19 cellular contexts compared by ENCODE assay signal in genomic region chr4:153509724-153510123, GRCh38. TPM values are rescaled to one million over a fixed set of nuclear protein-coding genes. Genes with fewer than 3 reads are reported as not detected.
DNase-seq lines count a peak whose midpoint lies in the region; ATAC-seq and TF ChIP-seq lines count a peak whose summit lies in the region.
"Had no signal": no experiment of that assay in that cellular context is flagged by ENCODE, and none has a peak within 500 bp of the region (broad histone marks: within the 10 kb centered on the region; RNA-seq: fewer than 3 reads in every experiment).

No MANE protein-coding gene starts in this region.

- H3K27ac Mint-ChIP-seq in naive thymus-derived CD4-positive, alpha-beta T cell = peak overlapping the region in 7 of 9 donors; percentile 24 to 81 (median 60)
- H3K27ac Mint-ChIP-seq in activated T-helper 1 cell treated with anti-CD3 and anti-CD28 coated beads, Interleukin-12 subunit alpha, Interleukin-12 subunit beta, Interleukin-2, Interleukin-4 antibody, amounts not matched to agents 30 ng/mL and 10 ng/mL and 1 ng/mL, durations not matched to agents 14 hours and 24 hours and 36 hours = no peak overlapping the region
- H3K27ac Mint-ChIP-seq in mesothelial cell of epicardium = no peak overlapping the region
- H3K27ac Mint-ChIP-seq: activated CD4-positive, alpha-beta T cell treated with anti-CD3 and anti-CD28 coated beads, Interleukin-2, amount 10 ng/mL, durations not matched to agents 7 days and 5 days had no signal

- peaks cover 0 to 18% (median 5%) of the 10 kb centered on the region in 3 experiments for H3K36me3 ChIP-seq in naive thymus-derived CD4-positive, alpha-beta T cell (ENCODE audit: control insufficient read depth in 2 of 3, insufficient read depth in 3 of 3, low read length in 3 of 3)
- H3K36me3 ChIP-seq: adrenal gland had no signal

- CTCF ChIA-PET in naive thymus-derived CD4-positive, alpha-beta T cell (lab: Charles Lee) = no interaction called here

- H3K27me3 Mint-ChIP-seq in naive thymus-derived CD4-positive, alpha-beta T cell = no peaks in the 10 kb centered on the region
- H3K27me3 Mint-ChIP-seq in activated T-helper 1 cell treated with anti-CD3 and anti-CD28 coated beads, Interleukin-12 subunit alpha, Interleukin-12 subunit beta, Interleukin-2, Interleukin-4 antibody, amounts not matched to agents 30 ng/mL and 10 ng/mL and 1 ng/mL, durations not matched to agents 14 hours and 24 hours and 36 hours (ENCODE audit: insufficient read depth) = no peaks in the 10 kb centered on the region
- H3K27me3 Mint-ChIP-seq in mesothelial cell of epicardium (ENCODE audit: low read depth) = no peaks in the 10 kb centered on the region
- H3K27me3 Mint-ChIP-seq: activated CD4-positive, alpha-beta T cell treated with anti-CD3 and anti-CD28 coated beads, Interleukin-2, amount 10 ng/mL, durations not matched to agents 7 days and 5 days; CD8-positive, alpha-beta memory T cell had no signal

- POLR2A ChIA-PET in naive thymus-derived CD4-positive, alpha-beta T cell (lab: Charles Lee) = interaction anchor here (0.7 to 1.9 kb wide), 5 partner anchors 9 to 139 kb away, joined by 3 to 6 read pairs (median 5); no protein-coding TSS in a partner anchor

- no peaks in the 10 kb centered on the region for H3K27me3 ChIP-seq in naive thymus-derived CD4-positive, alpha-beta T cell (ENCODE audit: control insufficient read depth in 2 of 2, insufficient read depth in 2 of 2, low read length in 2 of 2)
- H3K27me3 ChIP-seq: adrenal gland had no signal

- peaks cover 6 to 59% (median 40%) of the 10 kb centered on the region in 5 donors for H3K36me3 Mint-ChIP-seq in naive thymus-derived CD4-positive, alpha-beta T cell
- H3K36me3 Mint-ChIP-seq in activated T-helper 1 cell treated with anti-CD3 and anti-CD28 coated beads, Interleukin-12 subunit alpha, Interleukin-12 subunit beta, Interleukin-2, Interleukin-4 antibody, amounts not matched to agents 30 ng/mL and 10 ng/mL and 1 ng/mL, durations not matched to agents 14 hours and 24 hours and 36 hours (ENCODE audit: low read depth) = peaks cover 39% of the 10 kb centered on the region
- peaks cover 7% of the 10 kb centered on the region for H3K36me3 Mint-ChIP-seq in mesothelial cell of epicardium

- H3K9me3 ChIP-seq in naive thymus-derived CD4-positive, alpha-beta T cell (ENCODE audit: control insufficient read depth in 2 of 3, low read length in 3 of 3) = no peaks in the 10 kb centered on the region
- H3K9me3 ChIP-seq: adrenal gland, SK-N-SH had no signal

- no peak overlapping the region for H3K27ac ChIP-seq in naive thymus-derived CD4-positive, alpha-beta T cell (ENCODE audit: low read depth, low read length)
- H3K27ac ChIP-seq: adrenal gland, PC-9 had no signal

- no peak for TF ChIP-seq CTCF in mesothelial cell of epicardium (IDR thresholded peaks at IDR 0.05; ENCODE audit: unreplicated experiment)

- intact Hi-C loops in naive thymus-derived CD4-positive, alpha-beta T cell (cut with micrococcal nuclease) = no loop called here
- intact Hi-C loops in activated T-helper 1 cell treated with anti-CD3 and anti-CD28 coated beads, Interleukin-12 subunit alpha, Interleukin-12 subunit beta, Interleukin-2, Interleukin-4 antibody, amounts not matched to agents 30 ng/mL and 10 ng/mL and 1 ng/mL, durations not matched to agents 14 hours and 24 hours and 36 hours (cut with micrococcal nuclease) = no loop called here

- H3K4me1 ChIP-seq in naive thymus-derived CD4-positive, alpha-beta T cell (ENCODE audit: control insufficient read depth in 2 of 2, insufficient read depth in 2 of 2, low read length in 2 of 2) = peaks cover 0 to 46% of the 10 kb centered on the region in 2 donors

- peak overlapping the region in 2 of 10 donors; percentile 21 for H3K4me3 Mint-ChIP-seq in naive thymus-derived CD4-positive, alpha-beta T cell
- no peak overlapping the region for H3K4me3 Mint-ChIP-seq in activated T-helper 1 cell treated with anti-CD3 and anti-CD28 coated beads, Interleukin-12 subunit alpha, Interleukin-12 subunit beta, Interleukin-2, Interleukin-4 antibody, amounts not matched to agents 30 ng/mL and 10 ng/mL and 1 ng/mL, durations not matched to agents 14 hours and 24 hours and 36 hours
- no peak overlapping the region for H3K4me3 Mint-ChIP-seq in mesothelial cell of epicardium
- H3K4me3 Mint-ChIP-seq: activated CD4-positive, alpha-beta T cell treated with anti-CD3 and anti-CD28 coated beads, Interleukin-2, amount 10 ng/mL, durations not matched to agents 7 days and 5 days; CD8-positive, alpha-beta memory T cell; neural crest cell had no signal

- H3K4me3 ChIP-seq in naive thymus-derived CD4-positive, alpha-beta T cell (ENCODE audit: low read length) = no peak overlapping the region
- H3K4me3 ChIP-seq: adrenal gland, PC-9 had no signal

- DNase-seq in NCI-H146 (lab: John Stamatoyannopoulos, UW) = peak; percentile 16
- no peak for DNase-seq in NCI-H146 treated with DMSO at 0.1 percent for 48 hours (lab: John Stamatoyannopoulos, UW; ENCODE audit: unreplicated experiment)
- DNase-seq in DMS153 (lab: John Stamatoyannopoulos, UW) = peak; percentile 41
- peak; percentile 21 for DNase-seq in SW480 (ENCODE audit: low spot score)
- no peak for DNase-seq in naive thymus-derived CD4-positive, alpha-beta T cell
- DNase-seq in activated T-helper 1 cell treated with anti-CD3 and anti-CD28 coated beads, Interleukin-12 subunit alpha, Interleukin-12 subunit beta, Interleukin-2, Interleukin-4 antibody, amounts not matched to agents 30 ng/mL and 10 ng/mL and 1 ng/mL, durations not matched to agents 14 hours and 24 hours and 36 hours (ENCODE audit: low spot score) = no peak
- DNase-seq in kidney tubule cell (ENCODE audit: low spot score) = no peak
- DNase-seq in mesothelial cell of epicardium (ENCODE audit: low spot score in 2 of 2, unreplicated experiment in 2 of 2) = no peak
- DNase-seq: activated CD4-positive, alpha-beta T cell treated with anti-CD3 and anti-CD28 coated beads, Interleukin-2, amount 10 ng/mL, durations not matched to agents 7 days and 5 days; activated T-cell treated with anti-CD3 and anti-CD28 coated beads, Interleukin-2, amount 50 U/mL, for 1 hour; adrenal gland; CD8-positive, alpha-beta memory T cell; effector CD8-positive, alpha-beta T cell; NCI-H1694; PC-9; SK-N-SH; stimulated activated CD4-positive, alpha-beta T cell treated with anti-CD3 and anti-CD28 coated beads, Interleukin-15, amount 100 ng/mL, for 24 hours; stimulated activated naive CD4-positive, alpha-beta T cell had no signal

- H3K4me1 Mint-ChIP-seq in naive thymus-derived CD4-positive, alpha-beta T cell = peaks cover 46 to 99% (median 85%) of the 10 kb centered on the region in 7 donors
- H3K4me1 Mint-ChIP-seq in activated T-helper 1 cell treated with anti-CD3 and anti-CD28 coated beads, Interleukin-12 subunit alpha, Interleukin-12 subunit beta, Interleukin-2, Interleukin-4 antibody, amounts not matched to agents 30 ng/mL and 10 ng/mL and 1 ng/mL, durations not matched to agents 14 hours and 24 hours and 36 hours (ENCODE audit: low read depth) = peaks cover 20% of the 10 kb centered on the region
- H3K4me1 Mint-ChIP-seq in mesothelial cell of epicardium = peaks cover 30% of the 10 kb centered on the region

- no peak for ATAC-seq in naive thymus-derived CD4-positive, alpha-beta T cell

- peaks cover 0 to 4% (median 0%) of the 10 kb centered on the region in 11 donors for H3K9me3 Mint-ChIP-seq in naive thymus-derived CD4-positive, alpha-beta T cell
- H3K9me3 Mint-ChIP-seq in activated T-helper 1 cell treated with anti-CD3 and anti-CD28 coated beads, Interleukin-12 subunit alpha, Interleukin-12 subunit beta, Interleukin-2, Interleukin-4 antibody, amounts not matched to agents 30 ng/mL and 10 ng/mL and 1 ng/mL, durations not matched to agents 14 hours and 24 hours and 36 hours = peaks cover 7% of the 10 kb centered on the region
- H3K9me3 Mint-ChIP-seq in mesothelial cell of epicardium = peaks cover 21% of the 10 kb centered on the region
- H3K9me3 Mint-ChIP-seq: CD8-positive, alpha-beta memory T cell had no signal

RNA-seq across cellular contexts. Expression of gene TMEM131L, which starts 43.6 kb away (rescaled TPM):
- total RNA-seq in naive thymus-derived CD4-positive, alpha-beta T cell = 100 to 1,000 TPM in 2 of 5 experiments, 10 to 100 TPM in 3; 45.8 to 111 (median 97.7) TPM
- 10 to 100 TPM; 45.7 to 59.9 TPM for polyA plus RNA-seq in naive thymus-derived CD4-positive, alpha-beta T cell
- total RNA-seq in activated T-helper 1 cell treated with anti-CD3 and anti-CD28 coated beads, Interleukin-12 subunit alpha, Interleukin-12 subunit beta, Interleukin-2, Interleukin-4 antibody, amounts not matched to agents 30 ng/mL and 10 ng/mL and 1 ng/mL, durations not matched to agents 14 hours and 24 hours and 36 hours = 39.5 and 42.2 TPM in 2 replicates
- 11.0 to 13.9 TPM (median 11.4 TPM) in 3 replicates for total RNA-seq in mesothelial cell of epicardium

Comparison
In these comparisons a context has a peak if more than half of its experiments do, and no peak if none do; other contexts are left out.
1. DNase-seq: peak in NCI-H146 (single experiment), DMS153 (single experiment) and SW480 (single experiment); none in NCI-H146 treated with DMSO at 0.1 percent for 48 hours (single experiment), naive thymus-derived CD4-positive, alpha-beta T cell (0 of 9), activated T-helper 1 cell treated with anti-CD3 and anti-CD28 coated beads, Interleukin-12 subunit alpha, Interleukin-12 subunit beta, Interleukin-2, Interleukin-4 antibody, amounts not matched to agents 30 ng/mL and 10 ng/mL and 1 ng/mL, durations not matched to agents 14 hours and 24 hours and 36 hours (single experiment), kidney tubule cell (single experiment) and mesothelial cell of epicardium (0 of 2).
2. H3K27ac Mint-ChIP-seq: peak in naive thymus-derived CD4-positive, alpha-beta T cell (7 of 9); none in activated T-helper 1 cell treated with anti-CD3 and anti-CD28 coated beads, Interleukin-12 subunit alpha, Interleukin-12 subunit beta, Interleukin-2, Interleukin-4 antibody, amounts not matched to agents 30 ng/mL and 10 ng/mL and 1 ng/mL, durations not matched to agents 14 hours and 24 hours and 36 hours (single experiment) and mesothelial cell of epicardium (single experiment).